Comparison of ENCODE assay signal across 8 cellular contexts in the genomic region with DNA sequence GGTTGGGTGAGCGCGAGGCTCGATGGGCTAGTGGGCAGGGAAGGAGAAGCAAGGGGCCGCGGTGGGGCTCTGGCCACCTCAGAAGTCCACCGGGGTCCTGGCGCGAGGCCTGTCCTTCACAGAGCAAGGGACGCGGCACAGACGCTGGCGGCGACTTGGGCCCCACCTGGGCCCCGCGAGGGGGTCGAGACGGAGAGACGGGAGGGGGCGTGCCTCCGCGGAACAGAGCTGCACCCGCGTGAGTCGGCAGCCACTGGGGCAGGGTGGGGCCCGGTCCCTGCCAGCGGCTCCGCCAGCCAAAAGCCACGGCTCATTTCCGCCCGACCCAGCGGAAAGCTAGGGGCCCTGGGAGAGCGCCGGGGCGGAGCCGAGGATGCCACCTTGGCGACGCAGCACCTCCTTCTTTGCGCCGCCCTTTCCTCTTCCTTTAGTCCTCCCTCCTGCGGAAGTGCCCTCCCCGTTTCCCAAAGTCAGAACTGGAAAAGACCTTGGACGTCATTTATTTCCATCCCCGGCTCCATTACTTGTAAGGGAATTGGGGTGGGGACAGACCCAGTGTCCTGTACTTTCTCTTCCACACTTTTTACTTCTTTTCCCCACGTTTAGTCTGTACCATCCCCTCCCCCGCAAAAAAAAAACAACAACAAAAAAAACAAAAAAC. TPM values are rescaled to one million over a fixed set of nuclear protein-coding genes. Genes with fewer than 3 reads are reported as not detected.
A peak's percentile ranks its signal among the peaks of the same experiment; 100 is the strongest.
DNase-seq lines count a peak whose midpoint lies in the region; ATAC-seq lines count a peak whose summit lies in the region.

Gene CUL7, minus strand, starts transcription at position 307 of the 661 bp plus-strand sequence. CDS start 1,063 bp downstream, outside the sequence.

- DNase-seq in DMS 273 (lab: John Stamatoyannopoulos, UW; ENCODE audit: unreplicated experiment) = peak; percentile 99
- DNase-seq in OCI-M1 (lab: John Stamatoyannopoulos, UW) = peak; percentile 98
- peak; percentile 79 for DNase-seq in activated T-cell treated with anti-CD3 and anti-CD28 coated beads for 1 hour (ENCODE audit: low read depth)
- peak; percentile 99 for DNase-seq in epidermal melanocyte (ENCODE audit: insufficient read length, low spot score)
- peak; percentile 85 to 88 for DNase-seq in stimulated activated CD8-positive, alpha-beta memory T cell treated with anti-CD3 and anti-CD28 coated beads, Interleukin-2, amount 100 ng/mL, for 48 hours (ENCODE audit: low read depth in 2 of 2)

- no peaks in the 10 kb centered on the region for H3K9me3 ChIP-seq in mononuclear cell (ENCODE audit: low read depth, low read length)

- no peaks in the 10 kb centered on the region for H3K9me3 Mint-ChIP-seq in IgD-negative memory B cell

- H3K4me1 ChIP-seq in mononuclear cell (ENCODE audit: insufficient read depth, low read length) = peaks cover 19% of the 10 kb centered on the region

- no peaks in the 10 kb centered on the region for H3K27me3 ChIP-seq in mononuclear cell (ENCODE audit: insufficient read depth, low read length)

- peak within 1 kb of the TSS; percentile 63 for H3K4me3 ChIP-seq in mononuclear cell (ENCODE audit: low read length)

- H3K4me1 Mint-ChIP-seq in IgD-negative memory B cell = peaks cover 19 to 34% (median 27%) of the 10 kb centered on the region in 3 donors

- peak within 1 kb of the TSS; percentile 90 to 96 (median 92) for H3K27ac Mint-ChIP-seq in IgD-negative memory B cell

- no peaks in the 10 kb centered on the region for H3K27me3 Mint-ChIP-seq in IgD-negative memory B cell

- peak within 1 kb of the TSS; percentile 89 to 99 (median 94) for H3K4me3 Mint-ChIP-seq in IgD-negative memory B cell

- peak; percentile 74 for ATAC-seq in GM21526 (IDR thresholded peaks at IDR 0.05; ENCODE audit: low FRiP score, unreplicated experiment)

- no peaks in the 10 kb centered on the region for H3K36me3 Mint-ChIP-seq in IgD-negative memory B cell

RNA-seq across cellular contexts. Expression of gene CUL7, which starts in this region (rescaled TPM):
- polyA plus RNA-seq in IgD-negative memory B cell = 5.3 TPM
- 2.7 TPM for total RNA-seq in mononuclear cell

Comparison
In these comparisons a context has a peak if more than half of its experiments do, and no peak if none do; other contexts are left out.
1. Peak in every context shown above with its lines: DNase-seq, ATAC-seq and H3K4me3 ChIP-seq.